ENCODE assay signal across 19 cellular contexts in genomic region chr11:20247540-20248138, GRCh38.
"Had no signal": no experiment of that assay in that cellular context is flagged by ENCODE, and none has a peak within 500 bp of the region (broad histone marks: within the 10 kb centered on the region; RNA-seq: fewer than 3 reads in every experiment).

No MANE protein-coding gene starts in this region.

- DNase-seq: activated CD4-positive, alpha-beta T cell treated with anti-CD3 and anti-CD28 coated beads for 1 hour; activated CD4-positive, alpha-beta T cell treated with anti-CD3 and anti-CD28 coated beads, Interleukin-2, amount 50 U/mL, for 1 hour; activated CD8-positive, alpha-beta T cell treated with anti-CD3 and anti-CD28 coated beads, Interleukin-2, amount 10 ng/mL, durations not matched to agents 7 days and 5 days; aorta; cortex of kidney; endodermal cell; esophagus squamous epithelium; head of caudate nucleus; immature natural killer cell; kidney glomerular epithelial cell; left ventricle myocardium inferior; right cardiac atrium; stimulated activated CD4-positive, alpha-beta T cell treated with anti-CD3 and anti-CD28 coated beads, Interleukin-2, amount 100 ng/mL, for 24 hours; stimulated activated naive CD8-positive, alpha-beta T cell treated with anti-CD3 and anti-CD28 coated beads, Interleukin-15, amount 100 ng/mL, for 72 hours; T-cell; tibial artery had no signal

- H3K4me3 ChIP-seq: esophagus squamous epithelium, gastroesophageal sphincter, left ventricle myocardium inferior, skin epidermis, tibial artery had no signal

- H3K4me1 ChIP-seq: left ventricle myocardium inferior, parathyroid adenoma, tibial artery had no signal

- H3K9me3 ChIP-seq: esophagus squamous epithelium, tibial artery had no signal

- H3K27me3 ChIP-seq: tibial artery had no signal

- H3K9ac ChIP-seq: parathyroid adenoma had no signal

- H3K36me3 ChIP-seq: esophagus squamous epithelium, gastroesophageal sphincter, left ventricle myocardium inferior, tibial artery had no signal
